ENCODE assay signal across 19 cellular contexts in genomic region chr19:33486936-33487793, GRCh38. TPM values are rescaled to one million over a fixed set of nuclear protein-coding genes. Genes with fewer than 3 reads are reported as not detected.
DNase-seq lines count a peak whose midpoint lies in the region; ATAC-seq lines count a peak whose summit lies in the region.
"Had no signal": no experiment of that assay in that cellular context is flagged by ENCODE, and none has a peak within 500 bp of the region (broad histone marks: within the 10 kb centered on the region; RNA-seq: fewer than 3 reads in every experiment).

No MANE protein-coding gene starts in this region.

- CTCF ChIA-PET in activated CD8-positive, alpha-beta memory T cell treated with anti-CD3 and anti-CD28 coated beads, Interleukin-2, amount 10 ng/mL, durations not matched to agents 7 days and 5 days (lab: Charles Lee): no interaction called here

- no peak for ATAC-seq in activated CD8-positive, alpha-beta memory T cell treated with anti-CD3 and anti-CD28 coated beads, Interleukin-2, amount 10 ng/mL, durations not matched to agents 7 days and 5 days
- no peak for ATAC-seq in stimulated activated naive B cell treated with anti-CD40 and anti-IgM and Interleukin-4, amounts not matched to agents 10 μg/mL and 1 μg/mL and 100 μg/mL, for 72 hours (replicated peaks)
- ATAC-seq: Panc1, T-cell had no signal

- no peaks in the 10 kb centered on the region for H3K27me3 Mint-ChIP-seq in activated CD8-positive, alpha-beta memory T cell treated with anti-CD3 and anti-CD28 coated beads, Interleukin-2, amount 10 ng/mL, durations not matched to agents 7 days and 5 days
- no peaks in the 10 kb centered on the region for H3K27me3 Mint-ChIP-seq in stimulated activated naive B cell treated with anti-CD40 and anti-IgM and Interleukin-4, amounts not matched to agents 10 μg/mL and 1 μg/mL and 100 μg/mL, for 72 hours
- no peaks in the 10 kb centered on the region for H3K27me3 Mint-ChIP-seq in T-helper 2 cell treated with Interferon-gamma antibody and Interleukin-4, amounts not matched to agents 5 μg/mL and 100 μg/mL, for 36 hours (ENCODE audit: low read depth)
- H3K27me3 Mint-ChIP-seq: CD4-positive, alpha-beta T cell; T-cell had no signal

- H3K9me3 Mint-ChIP-seq in activated CD8-positive, alpha-beta memory T cell treated with anti-CD3 and anti-CD28 coated beads, Interleukin-2, amount 10 ng/mL, durations not matched to agents 7 days and 5 days (ENCODE audit: low read depth): peaks cover 4% of the 10 kb centered on the region
- peaks cover 0 to 10% of the 10 kb centered on the region in 2 donors for H3K9me3 Mint-ChIP-seq in stimulated activated naive B cell treated with anti-CD40 and anti-IgM and Interleukin-4, amounts not matched to agents 10 μg/mL and 1 μg/mL and 100 μg/mL, for 72 hours
- H3K9me3 Mint-ChIP-seq in T-helper 2 cell treated with Interferon-gamma antibody and Interleukin-4, amounts not matched to agents 5 μg/mL and 100 μg/mL, for 36 hours: peaks cover 11% of the 10 kb centered on the region

- H3K27ac Mint-ChIP-seq in activated CD8-positive, alpha-beta memory T cell treated with anti-CD3 and anti-CD28 coated beads, Interleukin-2, amount 10 ng/mL, durations not matched to agents 7 days and 5 days: no peak overlapping the region
- peak overlapping the region; percentile 81 for H3K27ac Mint-ChIP-seq in stimulated activated naive B cell treated with anti-CD40 and anti-IgM and Interleukin-4, amounts not matched to agents 10 μg/mL and 1 μg/mL and 100 μg/mL, for 72 hours
- H3K27ac Mint-ChIP-seq in T-helper 2 cell treated with Interferon-gamma antibody and Interleukin-4, amounts not matched to agents 5 μg/mL and 100 μg/mL, for 36 hours: no peak overlapping the region
- H3K27ac Mint-ChIP-seq: activated T-helper 2 cell treated with anti-CD3 and anti-CD28 coated beads, Interferon-gamma antibody, Interleukin-2, Interleukin-4, amounts not matched to agents 10 μg/mL and 5 μg/mL and 100 μg/mL, durations not matched to agents 14 hours and 24 hours and 36 hours; CD4-positive, alpha-beta T cell; immature natural killer cell; T-cell had no signal

- no peaks in the 10 kb centered on the region for H3K4me1 Mint-ChIP-seq in activated CD8-positive, alpha-beta memory T cell treated with anti-CD3 and anti-CD28 coated beads, Interleukin-2, amount 10 ng/mL, durations not matched to agents 7 days and 5 days
- H3K4me1 Mint-ChIP-seq in stimulated activated naive B cell treated with anti-CD40 and anti-IgM and Interleukin-4, amounts not matched to agents 10 μg/mL and 1 μg/mL and 100 μg/mL, for 72 hours: no peaks in the 10 kb centered on the region
- no peaks in the 10 kb centered on the region for H3K4me1 Mint-ChIP-seq in T-helper 2 cell treated with Interferon-gamma antibody and Interleukin-4, amounts not matched to agents 5 μg/mL and 100 μg/mL, for 36 hours (ENCODE audit: low read depth)
- H3K4me1 Mint-ChIP-seq: immature natural killer cell, T-cell had no signal

- H3K36me3 Mint-ChIP-seq in activated CD8-positive, alpha-beta memory T cell treated with anti-CD3 and anti-CD28 coated beads, Interleukin-2, amount 10 ng/mL, durations not matched to agents 7 days and 5 days: no peaks in the 10 kb centered on the region
- peaks cover 52 to 70% of the 10 kb centered on the region in 2 donors for H3K36me3 Mint-ChIP-seq in stimulated activated naive B cell treated with anti-CD40 and anti-IgM and Interleukin-4, amounts not matched to agents 10 μg/mL and 1 μg/mL and 100 μg/mL, for 72 hours
- no peaks in the 10 kb centered on the region for H3K36me3 Mint-ChIP-seq in T-helper 2 cell treated with Interferon-gamma antibody and Interleukin-4, amounts not matched to agents 5 μg/mL and 100 μg/mL, for 36 hours (ENCODE audit: low read depth)

- no peak overlapping the region for H3K4me3 Mint-ChIP-seq in activated CD8-positive, alpha-beta memory T cell treated with anti-CD3 and anti-CD28 coated beads, Interleukin-2, amount 10 ng/mL, durations not matched to agents 7 days and 5 days
- H3K4me3 Mint-ChIP-seq in stimulated activated naive B cell treated with anti-CD40 and anti-IgM and Interleukin-4, amounts not matched to agents 10 μg/mL and 1 μg/mL and 100 μg/mL, for 72 hours: no peak overlapping the region
- H3K4me3 Mint-ChIP-seq in T-helper 2 cell treated with Interferon-gamma antibody and Interleukin-4, amounts not matched to agents 5 μg/mL and 100 μg/mL, for 36 hours: no peak overlapping the region
- H3K4me3 Mint-ChIP-seq: CD4-positive, alpha-beta T cell; immature natural killer cell; T-cell had no signal

- peak overlapping the region; percentile 37 for H3K27ac ChIP-seq in caudate nucleus (ENCODE audit: low read depth, low read length)
- H3K27ac ChIP-seq: vagina, WERI-Rb-1 had no signal

- peak; percentile 7 for DNase-seq in activated CD8-positive, alpha-beta memory T cell treated with anti-CD3 and anti-CD28 coated beads, Interleukin-2, amount 50 U/mL, for 4 hours
- no peak for DNase-seq in activated CD8-positive, alpha-beta memory T cell treated with anti-CD3 and anti-CD28 coated beads, Interleukin-2, amount 10 ng/mL, durations not matched to agents 7 days and 5 days
- DNase-seq in caudate nucleus (lab: John Stamatoyannopoulos, UW): peak in 18 of 61 donors; percentile 6 to 55 (median 28)
- DNase-seq in myocyte (ENCODE audit: low read depth): peak; percentile 93
- no peak for DNase-seq in stimulated activated naive B cell treated with anti-CD40 and anti-IgM and Interleukin-4, amounts not matched to agents 10 μg/mL and 1 μg/mL and 100 μg/mL, for 72 hours
- no peak for DNase-seq in activated naive CD4-positive, alpha-beta T cell (lab: John Stamatoyannopoulos, UW)
- DNase-seq in OCI-M2 (lab: John Stamatoyannopoulos, UW; ENCODE audit: unreplicated experiment): no peak
- no peak for DNase-seq in T-helper 2 cell treated with Interferon-gamma antibody and Interleukin-4, amounts not matched to agents 5 μg/mL and 100 μg/mL, for 36 hours (ENCODE audit: low spot score)
- DNase-seq: erythroblast; immature natural killer cell; mesenchymal stem cell; NCI-H1048; stimulated activated naive CD4-positive, alpha-beta T cell treated with Interleukin-2 at 50 U/mL for 16 hours; T-cell; WERI-Rb-1 had no signal

RNA-seq across cellular contexts. Expression of gene PEPD, which starts 34.4 kb away (rescaled TPM):
- total RNA-seq in activated CD8-positive, alpha-beta memory T cell treated with anti-CD3 and anti-CD28 coated beads, Interleukin-2, amount 10 ng/mL, durations not matched to agents 7 days and 5 days: 10 to 100 TPM; 14.9 to 20.3 TPM
- total RNA-seq in myocyte: 67.1 and 68.2 TPM in 2 replicates
- polyA plus RNA-seq in myocyte (2012): 74.6 TPM

Comparison
In these comparisons a context has a peak if more than half of its experiments do, and no peak if none do; other contexts are left out.
1. DNase-seq: peak in activated CD8-positive, alpha-beta memory T cell treated with anti-CD3 and anti-CD28 coated beads, Interleukin-2, amount 50 U/mL, for 4 hours (single experiment) and myocyte (single experiment); none in activated CD8-positive, alpha-beta memory T cell treated with anti-CD3 and anti-CD28 coated beads, Interleukin-2, amount 10 ng/mL, durations not matched to agents 7 days and 5 days (single experiment), stimulated activated naive B cell treated with anti-CD40 and anti-IgM and Interleukin-4, amounts not matched to agents 10 μg/mL and 1 μg/mL and 100 μg/mL, for 72 hours (single experiment), activated naive CD4-positive, alpha-beta T cell (0 of 4), OCI-M2 (single experiment) and T-helper 2 cell treated with Interferon-gamma antibody and Interleukin-4, amounts not matched to agents 5 μg/mL and 100 μg/mL, for 36 hours (single experiment).